ENCODE assay signal across 9 cellular contexts in the genomic region with DNA sequence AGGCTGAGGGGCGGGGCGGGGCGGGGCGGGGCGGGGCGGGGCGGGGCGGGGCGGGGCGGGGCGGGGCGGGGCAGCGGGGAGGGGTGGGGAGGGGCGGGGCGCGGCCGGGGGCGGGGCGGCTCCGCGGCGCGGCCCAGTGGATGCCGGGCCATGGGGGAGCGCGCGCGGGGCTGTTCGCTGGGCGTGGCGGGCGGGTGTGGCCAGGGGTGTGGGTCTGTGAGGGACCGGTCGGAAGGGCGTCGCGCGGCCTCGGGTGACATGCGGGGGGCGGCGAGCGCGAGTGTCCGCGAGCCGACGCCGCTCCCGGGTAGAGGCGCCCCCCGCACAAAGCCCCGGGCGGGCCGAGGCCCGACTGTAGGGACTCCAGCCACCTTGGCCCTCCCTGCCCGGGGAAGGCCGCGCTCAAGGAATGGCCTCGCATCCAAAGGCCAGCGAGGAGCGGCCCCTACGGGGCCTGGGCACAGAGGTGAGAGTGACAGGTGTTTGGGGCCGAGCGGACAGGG. TPM values are rescaled to one million over a fixed set of nuclear protein-coding genes. Genes with fewer than 3 reads are reported as not detected.
DNase-seq lines count a peak whose midpoint lies in the region; ATAC-seq, FAIRE-seq and TF ChIP-seq lines count a peak whose summit lies in the region.
"Had no signal": no experiment of that assay in that cellular context is flagged by ENCODE, and none has a peak within 500 bp of the region (broad histone marks: within the 10 kb centered on the region; RNA-seq: fewer than 3 reads in every experiment).

Gene ZFP28, plus strand, starts transcription at position 188 of the 503 bp plus-strand sequence. Its CDS starts 71 bp downstream, at position 259.

- peaks cover 28% of the 10 kb centered on the region for H3K9me3 Mint-ChIP-seq in neural crest cell

- peak within 1 kb of the TSS; percentile 79 for H3K27ac ChIP-seq in fibroblast of lung (ENCODE audit: insufficient read depth, low read length)

- TF ChIP-seq CTCF in AG10803 (conservative IDR thresholded peaks at IDR 0.05; ENCODE audit: low read length) = no peak
- no peak for TF ChIP-seq CTCF in LNCaP clone FGC (IDR thresholded peaks at IDR 0.05; ENCODE audit: control insufficient read depth, extremely low read depth, insufficient read depth)
- no peak for TF ChIP-seq CTCF in fibroblast of lung (conservative IDR thresholded peaks at IDR 0.05 in 1 of 2, IDR thresholded peaks at IDR 0.05 in 1 of 2; ENCODE audit: low read depth in 1 of 2, low read length in 2 of 2)
- no peak for TF ChIP-seq CTCF in neural crest cell (conservative IDR thresholded peaks at IDR 0.05)

- H3K4me2 ChIP-seq in fibroblast of lung (ENCODE audit: extremely low read depth, insufficient read depth, low read length) = peak within 1 kb of the TSS; percentile 92

- H3K4me1 ChIP-seq in fibroblast of lung (ENCODE audit: control insufficient read depth, extremely low read depth, insufficient read depth, low read length) = no peaks in the 10 kb centered on the region

- peaks cover 6% of the 10 kb centered on the region for H3K4me1 Mint-ChIP-seq in neural crest cell

- H3K4me3 ChIP-seq in AG10803 (ENCODE audit: low read length) = peak within 1 kb of the TSS; percentile 83
- H3K4me3 ChIP-seq in LNCaP clone FGC (ENCODE audit: low read depth, low read length) = peak within 1 kb of the TSS; percentile 69
- peak within 1 kb of the TSS; percentile 84 to 87 (median 86) for H3K4me3 ChIP-seq in fibroblast of lung (replicated peaks in 1 of 4; ENCODE audit: control extremely low read depth in 1 of 4, insufficient read depth in 1 of 4, low read depth in 3 of 4, low read length in 4 of 4)

- H3K36me3 Mint-ChIP-seq in neural crest cell (ENCODE audit: low read depth) = peaks cover 39% of the 10 kb centered on the region

- peaks cover 9% of the 10 kb centered on the region for H3K36me3 ChIP-seq in fibroblast of lung (ENCODE audit: control insufficient read depth, insufficient read depth, low read length)

- H4K20me1 ChIP-seq in fibroblast of lung (ENCODE audit: control insufficient read depth, extremely low read depth, insufficient read depth, low read length) = no peaks in the 10 kb centered on the region

- H3K9ac ChIP-seq in fibroblast of lung (ENCODE audit: insufficient read depth, low read length) = peak within 1 kb of the TSS; percentile 71

- FAIRE-seq in urothelium cell line (lab: Jason Lieb, UNC) = peak; percentile 42

- ATAC-seq in GM19397 (IDR thresholded peaks at IDR 0.05; ENCODE audit: unreplicated experiment) = peak; percentile 56
- no peak for ATAC-seq in GM18519 (IDR thresholded peaks at IDR 0.05; ENCODE audit: low FRiP score, unreplicated experiment)
- ATAC-seq: HCT116 had no signal

- DNase-seq in AG10803 (ENCODE audit: low read depth) = no peak
- DNase-seq in LNCaP clone FGC (ENCODE audit: low read depth) = no peak
- DNase-seq in activated CD4-positive, alpha-beta T cell treated with anti-CD3 and anti-CD28 coated beads, Interleukin-2, amount 50 U/mL, for 48 hours = peak; percentile 72 to 78
- DNase-seq in fibroblast of lung (ENCODE audit: low read depth in 2 of 2) = no peak
- DNase-seq in neural crest cell (ENCODE audit: low read depth, low spot score) = peak; percentile 50
- no peak for DNase-seq in urothelium cell line (ENCODE audit: low spot score)

- no peaks in the 10 kb centered on the region for H3K27me3 ChIP-seq in fibroblast of lung (ENCODE audit: control insufficient read depth, insufficient read depth, low read length)

- peak within 1 kb of the TSS; percentile 81 for H3K27ac Mint-ChIP-seq in neural crest cell (ENCODE audit: unreplicated experiment)

- H3K4me3 Mint-ChIP-seq in neural crest cell = peak within 1 kb of the TSS; percentile 94

- H3K27me3 Mint-ChIP-seq in neural crest cell (ENCODE audit: low read depth) = no peaks in the 10 kb centered on the region

- H3K79me2 ChIP-seq in fibroblast of lung (ENCODE audit: control insufficient read depth, insufficient read depth, low read length) = no peaks in the 10 kb centered on the region

- no peaks in the 10 kb centered on the region for H3K9me3 ChIP-seq in fibroblast of lung (ENCODE audit: control insufficient read depth, insufficient read depth, low read depth, low read length)

- H2AFZ ChIP-seq in fibroblast of lung (ENCODE audit: low read length) = peak within 1 kb of the TSS; percentile 99

RNA-seq across cellular contexts. Expression of gene ZFP28, which starts in this region (rescaled TPM):
- total RNA-seq in fibroblast of lung (8.0 and 14.9 TPM in 2 replicates), neural crest cell (7.4 and 8.0 TPM in 2 replicates)
- polyA plus RNA-seq in fibroblast of lung = 6.1 and 7.5 TPM in 2 replicates
- polyA plus RNA-seq in fibroblast of lung (2012) = 4.4 and 5.4 TPM in 2 replicates
- 3.7 and 6.1 TPM in 2 replicates for polyA minus RNA-seq in fibroblast of lung (ENCODE audit: low replicate concordance)

Comparison
In these comparisons a context has a peak if more than half of its experiments do, and no peak if none do; other contexts are left out.
1. DNase-seq: peak in activated CD4-positive, alpha-beta T cell treated with anti-CD3 and anti-CD28 coated beads, Interleukin-2, amount 50 U/mL, for 48 hours (2 of 2) and neural crest cell (single experiment); none in AG10803 (single experiment), LNCaP clone FGC (single experiment), fibroblast of lung (0 of 2) and urothelium cell line (single experiment).
2. Peak in every context shown above with its lines, with median percentiles within 50 percentile points of each other: H3K4me3 ChIP-seq.